ENCODE assay signal across 1 cellular context in the genomic region with DNA sequence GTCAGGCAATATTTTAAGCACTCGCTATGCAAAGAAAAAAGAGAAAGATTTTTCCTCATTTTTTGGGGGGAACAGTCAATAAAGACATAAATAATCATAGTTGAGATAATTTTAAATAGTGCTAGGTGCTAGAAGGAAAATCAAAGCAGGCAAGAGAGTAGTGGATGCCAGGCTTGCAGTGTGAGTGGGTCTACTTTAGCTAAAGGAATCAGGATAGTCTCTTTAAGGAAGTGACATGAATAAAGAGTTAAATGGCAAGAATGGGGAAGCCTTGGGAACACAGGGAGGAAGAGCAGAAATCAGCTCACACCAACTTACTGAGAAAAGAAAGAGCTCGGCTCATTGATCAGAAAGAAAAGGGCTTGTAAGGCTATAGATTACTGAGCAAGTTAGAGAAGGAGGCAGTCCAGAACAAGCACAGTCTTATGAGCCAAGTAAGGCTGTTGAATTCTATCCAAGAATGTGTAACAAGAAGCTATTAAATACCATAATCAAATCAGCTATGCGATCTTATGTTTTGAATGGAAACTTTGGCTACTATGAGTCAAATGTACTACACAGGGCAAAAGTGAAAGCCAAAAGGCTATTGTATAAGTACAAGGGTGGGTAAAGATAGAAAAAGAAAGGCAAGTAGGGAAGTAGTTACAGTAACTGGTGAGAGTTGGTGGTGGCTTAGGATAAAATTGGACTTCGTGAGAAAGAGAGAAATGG.
TF ChIP-seq lines count a peak whose summit lies in the region.

No MANE protein-coding gene starts in this region.

TF ChIP-seq in GM23338, 12 proteins besides CTCF, POLR2A, EP300 and RAD21 (continued from another document):
- TF ChIP-seq, protein P1, sequence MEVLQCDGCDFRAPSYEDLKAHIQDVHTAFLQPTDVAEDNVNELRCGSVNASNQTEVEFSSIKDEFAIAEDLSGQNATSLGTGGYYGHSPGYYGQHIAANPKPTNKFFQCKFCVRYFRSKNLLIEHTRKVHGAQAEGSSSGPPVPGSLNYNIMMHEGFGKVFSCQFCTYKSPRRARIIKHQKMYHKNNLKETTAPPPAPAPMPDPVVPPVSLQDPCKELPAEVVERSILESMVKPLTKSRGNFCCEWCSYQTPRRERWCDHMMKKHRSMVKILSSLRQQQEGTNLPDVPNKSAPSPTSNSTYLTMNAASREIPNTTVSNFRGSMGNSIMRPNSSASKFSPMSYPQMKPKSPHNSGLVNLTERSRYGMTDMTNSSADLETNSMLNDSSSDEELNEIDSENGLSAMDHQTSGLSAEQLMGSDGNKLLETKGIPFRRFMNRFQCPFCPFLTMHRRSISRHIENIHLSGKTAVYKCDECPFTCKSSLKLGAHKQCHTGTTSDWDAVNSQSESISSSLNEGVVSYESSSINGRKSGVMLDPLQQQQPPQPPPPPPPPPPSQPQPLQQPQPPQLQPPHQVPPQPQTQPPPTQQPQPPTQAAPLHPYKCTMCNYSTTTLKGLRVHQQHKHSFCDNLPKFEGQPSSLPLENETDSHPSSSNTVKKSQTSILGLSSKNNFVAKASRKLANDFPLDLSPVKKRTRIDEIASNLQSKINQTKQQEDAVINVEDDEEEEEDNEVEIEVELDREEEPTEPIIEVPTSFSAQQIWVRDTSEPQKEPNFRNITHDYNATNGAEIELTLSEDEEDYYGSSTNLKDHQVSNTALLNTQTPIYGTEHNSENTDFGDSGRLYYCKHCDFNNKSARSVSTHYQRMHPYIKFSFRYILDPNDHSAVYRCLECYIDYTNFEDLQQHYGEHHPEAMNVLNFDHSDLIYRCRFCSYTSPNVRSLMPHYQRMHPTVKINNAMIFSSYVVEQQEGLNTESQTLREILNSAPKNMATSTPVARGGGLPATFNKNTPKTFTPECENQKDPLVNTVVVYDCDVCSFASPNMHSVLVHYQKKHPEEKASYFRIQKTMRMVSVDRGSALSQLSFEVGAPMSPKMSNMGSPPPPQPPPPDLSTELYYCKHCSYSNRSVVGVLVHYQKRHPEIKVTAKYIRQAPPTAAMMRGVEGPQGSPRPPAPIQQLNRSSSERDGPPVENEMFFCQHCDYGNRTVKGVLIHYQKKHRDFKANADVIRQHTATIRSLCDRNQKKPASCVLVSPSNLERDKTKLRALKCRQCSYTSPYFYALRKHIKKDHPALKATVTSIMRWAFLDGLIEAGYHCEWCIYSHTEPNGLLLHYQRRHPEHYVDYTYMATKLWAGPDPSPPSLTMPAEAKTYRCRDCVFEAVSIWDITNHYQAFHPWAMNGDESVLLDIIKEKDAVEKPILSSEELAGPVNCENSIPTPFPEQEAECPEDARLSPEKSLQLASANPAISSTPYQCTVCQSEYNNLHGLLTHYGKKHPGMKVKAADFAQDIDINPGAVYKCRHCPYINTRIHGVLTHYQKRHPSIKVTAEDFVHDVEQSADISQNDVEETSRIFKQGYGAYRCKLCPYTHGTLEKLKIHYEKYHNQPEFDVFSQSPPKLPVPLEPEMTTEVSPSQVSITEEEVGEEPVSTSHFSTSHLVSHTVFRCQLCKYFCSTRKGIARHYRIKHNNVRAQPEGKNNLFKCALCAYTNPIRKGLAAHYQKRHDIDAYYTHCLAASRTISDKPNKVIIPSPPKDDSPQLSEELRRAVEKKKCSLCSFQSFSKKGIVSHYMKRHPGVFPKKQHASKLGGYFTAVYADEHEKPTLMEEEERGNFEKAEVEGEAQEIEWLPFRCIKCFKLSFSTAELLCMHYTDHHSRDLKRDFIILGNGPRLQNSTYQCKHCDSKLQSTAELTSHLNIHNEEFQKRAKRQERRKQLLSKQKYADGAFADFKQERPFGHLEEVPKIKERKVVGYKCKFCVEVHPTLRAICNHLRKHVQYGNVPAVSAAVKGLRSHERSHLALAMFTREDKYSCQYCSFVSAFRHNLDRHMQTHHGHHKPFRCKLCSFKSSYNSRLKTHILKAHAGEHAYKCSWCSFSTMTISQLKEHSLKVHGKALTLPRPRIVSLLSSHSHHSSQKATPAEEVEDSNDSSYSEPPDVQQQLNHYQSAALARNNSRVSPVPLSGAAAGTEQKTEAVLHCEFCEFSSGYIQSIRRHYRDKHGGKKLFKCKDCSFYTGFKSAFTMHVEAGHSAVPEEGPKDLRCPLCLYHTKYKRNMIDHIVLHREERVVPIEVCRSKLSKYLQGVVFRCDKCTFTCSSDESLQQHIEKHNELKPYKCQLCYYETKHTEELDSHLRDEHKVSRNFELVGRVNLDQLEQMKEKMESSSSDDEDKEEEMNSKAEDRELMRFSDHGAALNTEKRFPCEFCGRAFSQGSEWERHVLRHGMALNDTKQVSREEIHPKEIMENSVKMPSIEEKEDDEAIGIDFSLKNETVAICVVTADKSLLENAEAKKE (CRISPR knock-in tag; IDR thresholded peaks at IDR 0.05) = no peak
- TF ChIP-seq JUNB (IDR thresholded peaks at IDR 0.05; ENCODE audit: unreplicated experiment) = no peak
- TF ChIP-seq, protein P2, sequence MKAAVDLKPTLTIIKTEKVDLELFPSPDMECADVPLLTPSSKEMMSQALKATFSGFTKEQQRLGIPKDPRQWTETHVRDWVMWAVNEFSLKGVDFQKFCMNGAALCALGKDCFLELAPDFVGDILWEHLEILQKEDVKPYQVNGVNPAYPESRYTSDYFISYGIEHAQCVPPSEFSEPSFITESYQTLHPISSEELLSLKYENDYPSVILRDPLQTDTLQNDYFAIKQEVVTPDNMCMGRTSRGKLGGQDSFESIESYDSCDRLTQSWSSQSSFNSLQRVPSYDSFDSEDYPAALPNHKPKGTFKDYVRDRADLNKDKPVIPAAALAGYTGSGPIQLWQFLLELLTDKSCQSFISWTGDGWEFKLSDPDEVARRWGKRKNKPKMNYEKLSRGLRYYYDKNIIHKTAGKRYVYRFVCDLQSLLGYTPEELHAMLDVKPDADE (IDR thresholded peaks at IDR 0.05) = no peak
- no peak for TF ChIP-seq EZH2phosphoT487 (IDR thresholded peaks at IDR 0.05; ENCODE audit: unreplicated experiment)
- TF ChIP-seq NANOG (IDR thresholded peaks at IDR 0.05; ENCODE audit: borderline replicate concordance) = no peak
- TF ChIP-seq POLR2AphosphoS5 (IDR thresholded peaks at IDR 0.05; ENCODE audit: low read depth) = no peak
- no peak for TF ChIP-seq ZNF114 (CRISPR knock-in tag; IDR thresholded peaks at IDR 0.05)
- TF ChIP-seq STAT1 (IDR thresholded peaks at IDR 0.05; ENCODE audit: unreplicated experiment) = no peak
TF ChIP-seq in GM23338: peak in this region for 0.
